11 cellular contexts compared by ENCODE assay signal in genomic region chr2:20514596-20515269, GRCh38.
DNase-seq lines count a peak whose midpoint lies in the region; ATAC-seq and TF ChIP-seq lines count a peak whose summit lies in the region.
"Had no signal": no experiment of that assay in that cellular context is flagged by ENCODE, and none has a peak within 500 bp of the region (broad histone marks: within the 10 kb centered on the region; RNA-seq: fewer than 3 reads in every experiment).

No MANE protein-coding gene starts in this region.

- intact Hi-C loops in spleen (cut with DNase I; ENCODE audit: low total_unique reads): no loop called here

- TF ChIP-seq POLR2A in spleen (IDR thresholded peaks at IDR 0.05): no peak

- no peaks in the 10 kb centered on the region for H3K27me3 ChIP-seq in spleen (replicated peaks in 1 of 7)
- H3K27me3 ChIP-seq: Peyer's patch had no signal

- H3K9me3 ChIP-seq in spleen: peaks cover 0 to 7% (median 0%) of the 10 kb centered on the region in 8 donors
- H3K9me3 ChIP-seq: Peyer's patch had no signal

- H3K36me3 ChIP-seq in spleen: no peaks in the 10 kb centered on the region
- H3K36me3 ChIP-seq: Peyer's patch had no signal

- 87 to 90% (median 90%) methylated on average over 8 of the region's 8 CpGs for WGBS in spleen, 5 donors

- H3K4me3 ChIP-seq in HFF-Myc (replicated peaks; ENCODE audit: low read depth, low read length): no peak overlapping the region
- no peak overlapping the region for H3K4me3 ChIP-seq in astrocyte of the spinal cord (ENCODE audit: low read depth, low read length)
- H3K4me3 ChIP-seq in spleen: no peak overlapping the region
- H3K4me3 ChIP-seq: Peyer's patch had no signal

- in situ Hi-C loops in astrocyte of the spinal cord (cut with HindIII; ENCODE audit: low sequenced_read_pairs): no loop called here
- in situ Hi-C loops in KBM-7 (cut with MboI; ENCODE audit: low pct_unique_long_range_greater_than_20kb, low sequenced_read_pairs): no loop called here

- no peaks in the 10 kb centered on the region for H3K4me1 ChIP-seq in spleen

- ATAC-seq in GM19023 (IDR thresholded peaks at IDR 0.05; ENCODE audit: unreplicated experiment): no peak
- ATAC-seq in HG02798 (IDR thresholded peaks at IDR 0.05; ENCODE audit: poor library complexity, unreplicated experiment): no peak

- TF ChIP-seq CTCF in HFF-Myc (IDR thresholded peaks at IDR 0.05; ENCODE audit: low read depth, low read length, missing control alignments) (no peak), astrocyte of the spinal cord (IDR thresholded peaks at IDR 0.05; ENCODE audit: low read depth, low read length) (no peak), spleen (IDR thresholded peaks at IDR 0.05 in 8 of 11, conservative IDR thresholded peaks at IDR 0.05 in 3 of 11) (no peak)

- H3K27ac ChIP-seq in spleen: no peak overlapping the region

- peak; percentile 70 for DNase-seq in HFF-Myc (ENCODE audit: extremely low read depth, low read depth)
- DNase-seq in astrocyte of the spinal cord (ENCODE audit: low read depth, low spot score): peak; percentile 98
- DNase-seq in iPS-NIHi11 (ENCODE audit: low spot score): peak; percentile 55
- peak; percentile 43 for DNase-seq in spleen
- DNase-seq in NK-92 treated with Interleukin-12 subunit alpha and Interleukin-12 subunit beta, amount 100 ng/mL, for 24 hours (lab: John Stamatoyannopoulos, UW): no peak
- no peak for DNase-seq in KBM-7
- DNase-seq: activated CD8-positive, alpha-beta memory T cell treated with anti-CD3 and anti-CD28 coated beads, Interleukin-2, amount 50 U/mL, for 48 hours; occipital lobe had no signal

Comparison
In these comparisons a context has a peak if more than half of its experiments do, and no peak if none do; other contexts are left out.
1. DNase-seq: peak in HFF-Myc (single experiment), astrocyte of the spinal cord (single experiment), iPS-NIHi11 (single experiment) and spleen (single experiment); none in NK-92 treated with Interleukin-12 subunit alpha and Interleukin-12 subunit beta, amount 100 ng/mL, for 24 hours (single experiment) and KBM-7 (single experiment).